In genomic region chr1:16797065-16797464, GRCh38 we compare ENCODE assay signal across 3 cellular contexts. TPM values are rescaled to one million over a fixed set of nuclear protein-coding genes. Genes with fewer than 3 reads are reported as not detected.
"Had no signal": no experiment of that assay in that cellular context is flagged by ENCODE, and none has a peak within 500 bp of the region (broad histone marks: within the 10 kb centered on the region; RNA-seq: fewer than 3 reads in every experiment).

No MANE protein-coding gene starts in this region.

RNA-seq across cellular contexts. Expression of gene RNU1-4, which starts 56.7 kb away (rescaled TPM):
- polyA plus RNA-seq: heart left ventricle, lung, psoas muscle had no signal
